9 cellular contexts compared by ENCODE assay signal in the genomic region with DNA sequence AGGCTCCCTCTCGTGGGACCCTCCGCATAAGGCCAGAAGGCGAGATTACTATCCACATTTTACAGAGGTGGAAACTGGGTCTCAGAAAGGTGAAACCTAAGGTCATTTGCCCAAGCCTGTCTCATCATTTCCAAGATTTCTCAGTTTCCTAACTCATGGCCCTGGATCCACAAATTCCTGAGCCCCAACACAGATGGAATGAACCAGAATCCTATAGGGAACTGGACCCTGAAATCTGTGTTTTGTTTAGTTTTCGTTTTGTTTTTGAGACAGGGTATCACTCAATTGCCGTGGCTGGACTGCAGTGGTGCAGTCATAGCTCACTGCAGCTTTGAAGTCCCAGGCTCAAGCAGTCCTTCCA. TPM values are rescaled to one million over a fixed set of nuclear protein-coding genes. Genes with fewer than 3 reads are reported as not detected.
A peak's percentile ranks its signal among the peaks of the same experiment; 100 is the strongest.
DNase-seq lines count a peak whose midpoint lies in the region; ATAC-seq and TF ChIP-seq lines count a peak whose summit lies in the region.
"Had no signal": no experiment of that assay in that cellular context is flagged by ENCODE, and none has a peak within 500 bp of the region (broad histone marks: within the 10 kb centered on the region; RNA-seq: fewer than 3 reads in every experiment).

No MANE protein-coding gene starts in this region.

- H3K9me3 ChIP-seq in HCT116 (ENCODE audit: control insufficient read depth in 1 of 2, insufficient read depth in 1 of 2, low read depth in 1 of 2, low read length in 2 of 2) (no peaks in the 10 kb centered on the region), neutrophil (no peaks in the 10 kb centered on the region)

- no peak for TF ChIP-seq RAD21 in HCT116 (IDR thresholded peaks at IDR 0.05; ENCODE audit: low read depth)

- ATAC-seq in HCT116 (no peak), GM21825 (IDR thresholded peaks at IDR 0.05; ENCODE audit: unreplicated experiment) (no peak)

- H3K27me3 ChIP-seq in HCT116 (ENCODE audit: insufficient read depth, low read length) (no peaks in the 10 kb centered on the region), dorsolateral prefrontal cortex (no peaks in the 10 kb centered on the region), neutrophil (no peaks in the 10 kb centered on the region)

- POLR2A ChIA-PET in HCT116 (lab: Charles Lee) = no interaction called here

- TF ChIP-seq CTCF in AG10803 (conservative IDR thresholded peaks at IDR 0.05; ENCODE audit: low read length) = no peak
- no peak for TF ChIP-seq CTCF in HCT116 (IDR thresholded peaks at IDR 0.05 in 2 of 3, conservative IDR thresholded peaks at IDR 0.05 in 1 of 3; ENCODE audit: borderline replicate concordance in 1 of 3, insufficient read depth in 1 of 3, low read depth in 2 of 3, low read length in 2 of 3)
- no peak for TF ChIP-seq CTCF in dorsolateral prefrontal cortex (IDR thresholded peaks at IDR 0.05 in 54 of 56, conservative IDR thresholded peaks at IDR 0.05 in 2 of 56; ENCODE audit: low read depth in 1 of 56, partially characterized antibody in 56 of 56)
- TF ChIP-seq CTCF in neutrophil (IDR thresholded peaks at IDR 0.05) = no peak

- H3K9me2 ChIP-seq in HCT116 (ENCODE audit: insufficient read depth) = no peaks in the 10 kb centered on the region

- no peak for DNase-seq in AG10803 (ENCODE audit: low read depth)
- no peak for DNase-seq in HCT116 (ENCODE audit: low read depth, low spot score)
- no peak for DNase-seq in dorsolateral prefrontal cortex
- no peak for DNase-seq in NCI-H446 (lab: John Stamatoyannopoulos, UW)
- no peak for DNase-seq in NCI-H1436 (lab: John Stamatoyannopoulos, UW)
- no peak for DNase-seq in GDM1 (lab: John Stamatoyannopoulos, UW)

- no peak for TF ChIP-seq POLR2A in HCT116 (IDR thresholded peaks at IDR 0.05; ENCODE audit: borderline replicate concordance, extremely low read depth, insufficient read depth, insufficient read length)

- 0 out of 2 replicates have a peak overlapping the region, but pooled peaks have one; percentile 18 for H3K27ac ChIP-seq in HCT116 (ENCODE audit: low read depth, low read length)
- H3K27ac ChIP-seq in dorsolateral prefrontal cortex = peak overlapping the region in 16 of 59 donors; percentile 8 to 72 (median 44)
- H3K27ac ChIP-seq in neutrophil = peak overlapping the region; percentile 75

- H3K4me1 ChIP-seq in HCT116 (ENCODE audit: control insufficient read depth in 1 of 2, insufficient read depth in 2 of 2, low read length in 2 of 2) (peaks cover 4 to 15% of the 10 kb centered on the region in 2 experiments; a peak in 3 of 4 replicates), neutrophil (ENCODE audit: control insufficient read depth in 1 of 2, insufficient read depth in 1 of 2, low read depth in 1 of 2, low read length in 1 of 2) (peaks cover 13% of the 10 kb centered on the region in 2 experiments)

- H4K20me1 ChIP-seq in HCT116 (ENCODE audit: insufficient read depth) = no peaks in the 10 kb centered on the region

- H3K4me3 ChIP-seq in AG10803 (ENCODE audit: low read length) (peak overlapping the region; percentile 41), HCT116 (replicated peaks in 1 of 2; ENCODE audit: low read depth in 1 of 2, low read length in 2 of 2) (no peak overlapping the region), dorsolateral prefrontal cortex (peak overlapping the region in 50 of 59 donors; percentile 18 to 76 (median 57)), neutrophil (ENCODE audit: low read depth in 1 of 2, low read length in 1 of 2) (peak overlapping the region; percentile 35 to 41)

- peak overlapping the region; percentile 67 for H2AFZ ChIP-seq in HCT116 (ENCODE audit: low read depth, low read length, poor library complexity, severe bottlenecking)

- RAD21 ChIA-PET in HCT116 (lab: Charles Lee; ENCODE audit: low non-redundant PET in 1 of 2, low total read pairs in 2 of 2, uncharacterized antibody in 2 of 2, unreplicated experiment in 2 of 2) = interaction anchor here in 1 of 2 experiments (1.3 kb wide), 1 partner anchor 55 kb away, joined by 3 read pairs; no protein-coding TSS in a partner anchor

- no TSS peak for BruUV-seq in HCT116 (replicated peaks; lab: Mats Ljungman, UMichigan)

- no peak overlapping the region for H3K9ac ChIP-seq in HCT116 (ENCODE audit: low read length)

- H3K79me2 ChIP-seq in HCT116 (ENCODE audit: insufficient read depth, low read length) = no peaks in the 10 kb centered on the region

- H3K36me3 ChIP-seq in HCT116 (ENCODE audit: control insufficient read depth in 1 of 2, insufficient read depth in 2 of 2, low read length in 2 of 2) (no peaks in the 10 kb centered on the region), neutrophil (no peaks in the 10 kb centered on the region)

- peak overlapping the region; percentile 50 for H3K4me2 ChIP-seq in HCT116 (ENCODE audit: low read length)

- CTCF ChIA-PET in HCT116 (lab: Charles Lee) = no interaction called here

- intact Hi-C loops in HCT116 (cut with micrococcal nuclease) = no loop called here
- intact Hi-C loops in dorsolateral prefrontal cortex (cut with DNase I) = loop anchor here (5.0 kb wide), 3 partner anchors 34 to 79 kb away; partner anchors contain the start of gene SGTA (in 1 of the 2)

TF ChIP-seq in HCT116, 20 proteins besides CTCF, POLR2A, EP300 and RAD21 (continues in another document):
- TF ChIP-seq POLR2AphosphoS5 (IDR thresholded peaks at IDR 0.05; ENCODE audit: low read depth, low read length) (no peak), EZH2 (IDR thresholded peaks at IDR 0.05) (no peak), EZH2phosphoT487 (IDR thresholded peaks at IDR 0.05; ENCODE audit: borderline replicate concordance) (no peak), FOSL1 (IDR thresholded peaks at IDR 0.05; ENCODE audit: low read depth) (no peak), ZFX (IDR thresholded peaks at IDR 0.05) (no peak), CEBPB (IDR thresholded peaks at IDR 0.05; ENCODE audit: low read depth) (no peak), TCF7L2 (IDR thresholded peaks at IDR 0.05; ENCODE audit: borderline replicate concordance, extremely low read depth, insufficient read depth, insufficient read length) (no peak), YY1 (IDR thresholded peaks at IDR 0.05; ENCODE audit: extremely low read depth, insufficient replicate concordance, low read depth, low read length) (no peak), ATF3 (IDR thresholded peaks at IDR 0.05) (no peak), SP1 (IDR thresholded peaks at IDR 0.05; ENCODE audit: low read depth) (no peak), REST (IDR thresholded peaks at IDR 0.05; ENCODE audit: low read depth) (no peak), ELF1 (IDR thresholded peaks at IDR 0.05; ENCODE audit: borderline replicate concordance, low read depth) (no peak), SIN3A (IDR thresholded peaks at IDR 0.05; ENCODE audit: low read depth) (no peak), ZNF274 (IDR thresholded peaks at IDR 0.05; ENCODE audit: low read depth, low read length) (no peak), JUND (IDR thresholded peaks at IDR 0.05) (no peak)
- TF ChIP-seq, protein P1, sequence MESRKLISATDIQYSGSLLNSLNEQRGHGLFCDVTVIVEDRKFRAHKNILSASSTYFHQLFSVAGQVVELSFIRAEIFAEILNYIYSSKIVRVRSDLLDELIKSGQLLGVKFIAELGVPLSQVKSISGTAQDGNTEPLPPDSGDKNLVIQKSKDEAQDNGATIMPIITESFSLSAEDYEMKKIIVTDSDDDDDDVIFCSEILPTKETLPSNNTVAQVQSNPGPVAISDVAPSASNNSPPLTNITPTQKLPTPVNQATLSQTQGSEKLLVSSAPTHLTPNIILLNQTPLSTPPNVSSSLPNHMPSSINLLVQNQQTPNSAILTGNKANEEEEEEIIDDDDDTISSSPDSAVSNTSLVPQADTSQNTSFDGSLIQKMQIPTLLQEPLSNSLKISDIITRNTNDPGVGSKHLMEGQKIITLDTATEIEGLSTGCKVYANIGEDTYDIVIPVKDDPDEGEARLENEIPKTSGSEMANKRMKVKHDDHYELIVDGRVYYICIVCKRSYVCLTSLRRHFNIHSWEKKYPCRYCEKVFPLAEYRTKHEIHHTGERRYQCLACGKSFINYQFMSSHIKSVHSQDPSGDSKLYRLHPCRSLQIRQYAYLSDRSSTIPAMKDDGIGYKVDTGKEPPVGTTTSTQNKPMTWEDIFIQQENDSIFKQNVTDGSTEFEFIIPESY (IDR thresholded peaks at IDR 0.05; ENCODE audit: extremely low read depth, insufficient replicate concordance, low read length) = no peak

RNA-seq across cellular contexts. Expression of gene GNG7, which starts 0.6 kb away (rescaled TPM):
- total RNA-seq in HCT116 (2021; ENCODE audit: unreplicated experiment) = 11.3 TPM
- polyA plus RNA-seq in HCT116 (2012) = 4.8 and 6.3 TPM in 2 replicates
- 100 to 1,000 TPM in 55 of 120 experiments, 10 to 100 TPM in 65; 71.9 to 184 (median 98.1) TPM for total RNA-seq in dorsolateral prefrontal cortex
- total RNA-seq: M059J had no signal

RNA-seq across cellular contexts. Expression of gene DIRAS1, which starts 18.1 kb away (rescaled TPM):
- total RNA-seq in HCT116 (2021; ENCODE audit: unreplicated experiment) (33.7 TPM), dorsolateral prefrontal cortex (100 to 1,000 TPM in 107 of 120 experiments, 10 to 100 TPM in 13; 43.9 to 237 (median 155) TPM)
- 23.3 and 33.1 TPM in 2 replicates for polyA plus RNA-seq in HCT116 (2012)

RNA-seq across cellular contexts. Expression of gene SLC39A3, which starts 36.8 kb away (rescaled TPM):
- total RNA-seq in HCT116 (2021; ENCODE audit: unreplicated experiment) (39.1 TPM), dorsolateral prefrontal cortex (10 to 100 TPM; 22.3 to 60.9 (median 39.3) TPM)
- polyA plus RNA-seq in HCT116 (2012) = 34.0 and 43.9 TPM in 2 replicates

Comparison
In these comparisons a context has a peak if more than half of its experiments do, and no peak if none do; other contexts are left out.
1. H3K4me3 ChIP-seq: peak in AG10803 (single experiment), dorsolateral prefrontal cortex (50 of 59) and neutrophil (2 of 2); none in HCT116 (0 of 2).